ENCODE assay signal across 8 cellular contexts in the genomic region with DNA sequence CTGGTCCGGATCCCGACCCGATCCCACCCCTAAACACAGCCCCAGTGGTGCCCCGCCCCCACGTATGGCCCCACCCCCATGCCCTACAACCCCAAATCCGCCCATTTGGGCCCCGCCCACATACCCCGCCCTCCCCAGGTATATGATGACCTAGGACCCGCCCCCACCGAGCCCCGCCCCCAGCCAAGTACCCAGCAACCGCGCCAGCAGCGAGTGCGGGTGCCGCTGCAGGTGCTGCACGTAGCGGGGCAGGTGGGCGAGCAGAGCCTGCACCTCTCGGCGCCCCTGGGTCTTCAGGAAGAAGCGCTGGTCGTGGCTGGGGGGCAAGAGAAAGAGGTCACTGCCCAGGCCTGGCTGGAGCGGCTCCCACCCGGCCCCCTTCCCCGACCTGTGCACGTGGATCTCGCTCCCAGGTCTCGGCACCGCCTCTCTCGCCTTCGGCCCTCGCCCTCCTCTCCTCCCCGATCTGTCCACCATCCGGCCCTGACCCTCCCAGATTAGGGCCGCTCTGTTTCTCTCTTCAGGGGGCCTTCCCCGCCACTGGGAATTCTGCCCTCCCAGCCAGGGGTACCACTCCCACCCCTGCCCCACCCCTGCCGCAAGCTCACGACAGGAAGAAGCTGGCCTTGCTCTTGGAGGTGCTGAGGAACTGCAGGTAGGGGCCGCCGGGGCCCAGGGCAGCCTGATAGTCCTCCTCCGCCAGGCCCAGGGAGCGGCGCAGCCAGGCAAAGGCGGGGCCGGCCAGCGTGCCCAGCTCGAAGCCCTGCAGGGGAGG. TPM values are rescaled to one million over a fixed set of nuclear protein-coding genes. Genes with fewer than 3 reads are reported as not detected.
DNase-seq lines count a peak whose midpoint lies in the region; ATAC-seq and TF ChIP-seq lines count a peak whose summit lies in the region.

No MANE protein-coding gene starts in this region.

- H3K9me3 ChIP-seq in iPS-18c (ENCODE audit: control insufficient read depth, insufficient read depth, low read length) (no peaks in the 10 kb centered on the region), tibial artery (no peaks in the 10 kb centered on the region)

- H3K4me3 Mint-ChIP-seq in activated T-helper 2 cell treated with anti-CD3 and anti-CD28 coated beads, Interferon-gamma antibody, Interleukin-2, Interleukin-4, amounts not matched to agents 10 μg/mL and 5 μg/mL and 100 μg/mL, durations not matched to agents 14 hours and 24 hours and 36 hours (ENCODE audit: low read depth) = peak overlapping the region; percentile 54

- H3K4me3 ChIP-seq in AG10803 (ENCODE audit: low read length) (peak overlapping the region; percentile 34; the same call in 1 of the 2 replicates), iPS-18c (ENCODE audit: insufficient read depth, low read depth, low read length) (peak overlapping the region; percentile 84), tibial artery (peak overlapping the region in 1 of 2 donors; percentile 10)

- TF ChIP-seq CTCF in AG10803 (conservative IDR thresholded peaks at IDR 0.05; ENCODE audit: low read length) = no peak
- TF ChIP-seq CTCF in tibial artery (IDR thresholded peaks at IDR 0.05) = no peak

- H3K36me3 Mint-ChIP-seq in activated T-helper 2 cell treated with anti-CD3 and anti-CD28 coated beads, Interferon-gamma antibody, Interleukin-2, Interleukin-4, amounts not matched to agents 10 μg/mL and 5 μg/mL and 100 μg/mL, durations not matched to agents 14 hours and 24 hours and 36 hours (ENCODE audit: low read depth) = no peaks in the 10 kb centered on the region

- intact Hi-C loops in activated T-helper 2 cell treated with anti-CD3 and anti-CD28 coated beads, Interferon-gamma antibody, Interleukin-2, Interleukin-4, amounts not matched to agents 10 μg/mL and 5 μg/mL and 100 μg/mL, durations not matched to agents 14 hours and 24 hours and 36 hours (cut with micrococcal nuclease) = no loop called here
- intact Hi-C loops in tibial artery (cut with DNase I; ENCODE audit: low total_unique reads) = loop anchor here (2.0 kb wide), 1 partner anchor 337 kb away; no protein-coding TSS in a partner anchor

- H3K4me1 Mint-ChIP-seq in activated T-helper 2 cell treated with anti-CD3 and anti-CD28 coated beads, Interferon-gamma antibody, Interleukin-2, Interleukin-4, amounts not matched to agents 10 μg/mL and 5 μg/mL and 100 μg/mL, durations not matched to agents 14 hours and 24 hours and 36 hours (ENCODE audit: low read depth) = peaks cover 20% of the 10 kb centered on the region

- DNase-seq in AG10803 (ENCODE audit: low read depth) (no peak), NCI-H2171 treated with DMSO at 0.1 percent for 48 hours (lab: John Stamatoyannopoulos, UW) (peak; percentile 70), tibial artery (no peak), cerebellar nuclear complex (lab: John Stamatoyannopoulos, UW) (no peak)
- DNase-seq in activated T-helper 2 cell treated with anti-CD3 and anti-CD28 coated beads, Interferon-gamma antibody, Interleukin-2, Interleukin-4, amounts not matched to agents 10 μg/mL and 5 μg/mL and 100 μg/mL, durations not matched to agents 14 hours and 24 hours and 36 hours (ENCODE audit: low spot score) = no peak
- DNase-seq in stimulated activated CD4-positive, alpha-beta T cell treated with anti-CD3 and anti-CD28 coated beads, TNF-alpha, amount 100 ng/mL, for 1 hour (ENCODE audit: low read depth in 3 of 3, low spot score in 1 of 3) = peak; percentile 51 to 59 (median 54)

- peaks cover 0 to 52% of the 10 kb centered on the region in 2 donors for H3K27me3 ChIP-seq in tibial artery

- peaks cover 0 to 38% (median 32%) of the 10 kb centered on the region in 4 donors for H3K4me1 ChIP-seq in tibial artery

- peaks cover 19% of the 10 kb centered on the region for H3K27me3 Mint-ChIP-seq in activated T-helper 2 cell treated with anti-CD3 and anti-CD28 coated beads, Interferon-gamma antibody, Interleukin-2, Interleukin-4, amounts not matched to agents 10 μg/mL and 5 μg/mL and 100 μg/mL, durations not matched to agents 14 hours and 24 hours and 36 hours (ENCODE audit: low read depth)

- no peak overlapping the region for H3K27ac Mint-ChIP-seq in activated T-helper 2 cell treated with anti-CD3 and anti-CD28 coated beads, Interferon-gamma antibody, Interleukin-2, Interleukin-4, amounts not matched to agents 10 μg/mL and 5 μg/mL and 100 μg/mL, durations not matched to agents 14 hours and 24 hours and 36 hours

- no peak for ATAC-seq in GM21447 (IDR thresholded peaks at IDR 0.05; ENCODE audit: unreplicated experiment)

- no peak overlapping the region for H3K27ac ChIP-seq in tibial artery

- H3K36me3 ChIP-seq in tibial artery = no peaks in the 10 kb centered on the region

- H3K9me3 Mint-ChIP-seq in activated T-helper 2 cell treated with anti-CD3 and anti-CD28 coated beads, Interferon-gamma antibody, Interleukin-2, Interleukin-4, amounts not matched to agents 10 μg/mL and 5 μg/mL and 100 μg/mL, durations not matched to agents 14 hours and 24 hours and 36 hours = no peaks in the 10 kb centered on the region

RNA-seq across cellular contexts. Expression of a gene that starts 2.9 kb away (rescaled TPM):
- total RNA-seq in activated T-helper 2 cell treated with anti-CD3 and anti-CD28 coated beads, Interferon-gamma antibody, Interleukin-2, Interleukin-4, amounts not matched to agents 10 μg/mL and 5 μg/mL and 100 μg/mL, durations not matched to agents 14 hours and 24 hours and 36 hours = 1.4 and 3.4 TPM in 2 replicates

RNA-seq across cellular contexts. Expression of a gene that starts 10.0 kb away (rescaled TPM):
- 55.7 and 57.4 TPM in 2 replicates for total RNA-seq in activated T-helper 2 cell treated with anti-CD3 and anti-CD28 coated beads, Interferon-gamma antibody, Interleukin-2, Interleukin-4, amounts not matched to agents 10 μg/mL and 5 μg/mL and 100 μg/mL, durations not matched to agents 14 hours and 24 hours and 36 hours

RNA-seq across cellular contexts. Expression of a gene that starts 10.8 kb away (rescaled TPM):
- 25.6 and 28.7 TPM in 2 replicates for total RNA-seq in activated T-helper 2 cell treated with anti-CD3 and anti-CD28 coated beads, Interferon-gamma antibody, Interleukin-2, Interleukin-4, amounts not matched to agents 10 μg/mL and 5 μg/mL and 100 μg/mL, durations not matched to agents 14 hours and 24 hours and 36 hours

RNA-seq across cellular contexts. Expression of a gene that starts 28.2 kb away (rescaled TPM):
- 60.3 and 60.7 TPM in 2 replicates for total RNA-seq in activated T-helper 2 cell treated with anti-CD3 and anti-CD28 coated beads, Interferon-gamma antibody, Interleukin-2, Interleukin-4, amounts not matched to agents 10 μg/mL and 5 μg/mL and 100 μg/mL, durations not matched to agents 14 hours and 24 hours and 36 hours

RNA-seq across cellular contexts. Expression of a gene that starts 50.2 kb away (rescaled TPM):
- 19.6 and 21.0 TPM in 2 replicates for total RNA-seq in activated T-helper 2 cell treated with anti-CD3 and anti-CD28 coated beads, Interferon-gamma antibody, Interleukin-2, Interleukin-4, amounts not matched to agents 10 μg/mL and 5 μg/mL and 100 μg/mL, durations not matched to agents 14 hours and 24 hours and 36 hours

Comparison
In these comparisons a context has a peak if more than half of its experiments do, and no peak if none do; other contexts are left out.
1. DNase-seq: peak in NCI-H2171 treated with DMSO at 0.1 percent for 48 hours (single experiment) and stimulated activated CD4-positive, alpha-beta T cell treated with anti-CD3 and anti-CD28 coated beads, TNF-alpha, amount 100 ng/mL, for 1 hour (3 of 3); none in AG10803 (single experiment), activated T-helper 2 cell treated with anti-CD3 and anti-CD28 coated beads, Interferon-gamma antibody, Interleukin-2, Interleukin-4, amounts not matched to agents 10 μg/mL and 5 μg/mL and 100 μg/mL, durations not matched to agents 14 hours and 24 hours and 36 hours (single experiment), tibial artery (0 of 2) and cerebellar nuclear complex (0 of 2).